In the genomic region with DNA sequence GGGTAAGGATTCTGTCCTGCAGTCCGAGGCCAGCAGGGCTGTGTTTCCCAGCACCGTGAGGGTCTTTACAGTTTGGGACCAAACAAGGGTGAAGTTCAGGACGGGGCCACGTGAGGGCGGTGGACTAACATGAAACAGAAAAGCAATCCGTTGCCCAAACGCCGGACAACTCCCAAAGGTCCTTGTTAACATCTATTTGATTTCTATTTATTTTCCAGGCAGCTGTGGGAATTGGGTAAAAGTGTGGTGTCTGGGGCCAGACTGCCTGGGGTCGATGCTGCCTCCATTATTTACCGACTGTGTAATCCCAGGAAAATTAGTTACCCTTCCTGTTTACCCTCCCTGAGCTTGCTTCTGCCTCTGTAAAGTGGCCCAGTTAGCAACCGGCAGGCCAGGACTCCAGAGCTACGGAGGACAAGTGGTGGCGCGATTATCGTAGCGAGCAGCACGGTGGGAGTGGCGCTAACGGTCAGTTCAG, we compare ENCODE assay signal across 8 cellular contexts.
DNase-seq lines count a peak whose midpoint lies in the region; ATAC-seq and TF ChIP-seq lines count a peak whose summit lies in the region.

No MANE protein-coding gene starts in this region.

- peak; percentile 93 for TF ChIP-seq CTCF in HFFc6 (IDR thresholded peaks at IDR 0.05)

- no peak for ATAC-seq in GM18867 (IDR thresholded peaks at IDR 0.05; ENCODE audit: unreplicated experiment)

- H3K9ac ChIP-seq in muscle layer of colon (ENCODE audit: low read length) (no peak overlapping the region), subcutaneous abdominal adipose tissue (ENCODE audit: low read length in 5 of 5) (peak overlapping the region in 1 of 5 donors; percentile 12)

- H3K27me3 Mint-ChIP-seq in HFFc6 (ENCODE audit: insufficient read depth) = peaks cover 2% of the 10 kb centered on the region

- no peak overlapping the region for H3K27ac Mint-ChIP-seq in HFFc6

- DNase-seq in DMS 273 (lab: John Stamatoyannopoulos, UW; ENCODE audit: unreplicated experiment) (peak; percentile 90), HFFc6 (peak; percentile 72), NCI-H510A (lab: John Stamatoyannopoulos, UW) (peak; percentile 25), fibroblast of gingiva (ENCODE audit: low read depth) (peak; percentile 77)
- peak; percentile 78 for DNase-seq in activated CD8-positive, alpha-beta memory T cell treated with anti-CD3 and anti-CD28 coated beads for 24 hours

- H3K27ac ChIP-seq in muscle layer of colon (ENCODE audit: low read depth, low read length) (no peak overlapping the region), subcutaneous abdominal adipose tissue (ENCODE audit: low read depth, low read length) (no peak overlapping the region)

- H3K4me3 Mint-ChIP-seq in HFFc6 = peak overlapping the region; percentile 73

- H3K9me3 ChIP-seq in muscle layer of colon (ENCODE audit: low read length) = no peaks in the 10 kb centered on the region
- no peaks in the 10 kb centered on the region for H3K9me3 ChIP-seq in subcutaneous abdominal adipose tissue (ENCODE audit: control insufficient read depth in 5 of 5, low read length in 5 of 5)

- peak overlapping the region; percentile 36 to 58 for H3K4me3 ChIP-seq in muscle layer of colon (ENCODE audit: low read depth in 1 of 2, low read length in 2 of 2)
- H3K4me3 ChIP-seq in subcutaneous abdominal adipose tissue (ENCODE audit: low read depth in 1 of 5, low read length in 5 of 5) = peak overlapping the region; percentile 13 to 68 (median 52)

- H3K36me3 ChIP-seq in muscle layer of colon (ENCODE audit: insufficient read depth, low read length) (no peaks in the 10 kb centered on the region), subcutaneous abdominal adipose tissue (ENCODE audit: control insufficient read depth in 5 of 5, insufficient read depth in 5 of 5, low read length in 5 of 5) (no peaks in the 10 kb centered on the region)

- no peaks in the 10 kb centered on the region for H3K9me3 Mint-ChIP-seq in HFFc6

- H3K4me1 ChIP-seq in muscle layer of colon (ENCODE audit: insufficient read depth, low read length) (peaks cover 11% of the 10 kb centered on the region), subcutaneous abdominal adipose tissue (ENCODE audit: control insufficient read depth in 5 of 5, insufficient read depth in 5 of 5, low read length in 5 of 5) (peaks cover 1 to 16% (median 13%) of the 10 kb centered on the region in 5 donors)

- H3K4me1 Mint-ChIP-seq in HFFc6 (ENCODE audit: low read depth) = peaks cover 39% of the 10 kb centered on the region

- no peaks in the 10 kb centered on the region for H3K27me3 ChIP-seq in muscle layer of colon (ENCODE audit: control insufficient read depth in 1 of 2, insufficient read depth in 2 of 2, low read length in 2 of 2)
- peaks cover 0 to 6% (median 5%) of the 10 kb centered on the region in 5 donors for H3K27me3 ChIP-seq in subcutaneous abdominal adipose tissue (ENCODE audit: control insufficient read depth in 5 of 5, insufficient read depth in 4 of 5, low read length in 5 of 5)

- 0 out of 2 replicates have a peak, but pooled peaks cover 5% of the 10 kb centered on the region for H3K36me3 Mint-ChIP-seq in HFFc6 (ENCODE audit: low read depth)

Comparison
In these comparisons a context has a peak if more than half of its experiments do, and no peak if none do; other contexts are left out.
1. DNase-seq: peak in every context shown above with its lines; median percentile 90 in DMS 273; 78 in activated CD8-positive, alpha-beta memory T cell treated with anti-CD3 and anti-CD28 coated beads for 24 hours; 77 in fibroblast of gingiva; 72 in HFFc6; 25 in NCI-H510A.